11 cellular contexts compared by ENCODE assay signal in genomic region chr17:39022961-39023360, GRCh38. TPM values are rescaled to one million over a fixed set of nuclear protein-coding genes. Genes with fewer than 3 reads are reported as not detected.
"Had no signal": no experiment of that assay in that cellular context is flagged by ENCODE, and none has a peak within 500 bp of the region (broad histone marks: within the 10 kb centered on the region; RNA-seq: fewer than 3 reads in every experiment).

No MANE protein-coding gene starts in this region.

- H3K9me3 Mint-ChIP-seq: GM23338, IgD-negative memory B cell had no signal

- H3K4me2 ChIP-seq: GM23338 had no signal

- H3K27ac Mint-ChIP-seq: GM23338, HFFc6, IgD-negative memory B cell had no signal

- ATAC-seq: GM23338, HCT116, HepG2 had no signal

- H3K27ac ChIP-seq: HL-60 had no signal

- H3K9me3 ChIP-seq: HAP-1 had no signal

- H3K36me3 ChIP-seq: HAP-1 had no signal

- H3K4me3 ChIP-seq: GM23338, HAP-1 had no signal

- DNase-seq: H7, HFFc6, KBM-7 had no signal

- H3K4me3 Mint-ChIP-seq: GM23338, HFFc6, IgD-negative memory B cell had no signal

- H3K36me3 Mint-ChIP-seq: IgD-negative memory B cell had no signal

- H2AFZ ChIP-seq: GM23338 had no signal

RNA-seq across cellular contexts. Expression of gene FBXO47, which starts 55.8 kb away (rescaled TPM):
- total RNA-seq: GM23338, H4, H7, HepG2, HFFc6, HT1080 had no signal
- polyA plus RNA-seq: GM23338, HepG2, IgD-negative memory B cell had no signal
